In genomic region chr1:80846966-80847365, GRCh38 we compare ENCODE assay signal across 28 cellular contexts.
"Had no signal": no experiment of that assay in that cellular context is flagged by ENCODE, and none has a peak within 500 bp of the region (broad histone marks: within the 10 kb centered on the region; RNA-seq: fewer than 3 reads in every experiment).

No MANE protein-coding gene starts in this region.

- H3K27me3 Mint-ChIP-seq: dendritic cell treated with granulocyte-macrophage colony-stimulating factor and Interleukin-4, amounts not matched to agents 40 ng/mL and 50 ng/mL, for 4 days; naive thymus-derived CD4-positive, alpha-beta T cell; progenitor cell of endocrine pancreas had no signal

- H3K27me3 ChIP-seq: colonic mucosa, esophagus muscularis mucosa, neural progenitor cell, sigmoid colon, stomach, thyroid gland had no signal

- H3K27ac ChIP-seq: colonic mucosa, esophagus muscularis mucosa, lower lobe of right lung, neural progenitor cell, parathyroid adenoma, sigmoid colon, stomach, thyroid gland had no signal

- H3K36me3 Mint-ChIP-seq: naive thymus-derived CD4-positive, alpha-beta T cell; neural progenitor cell; stimulated activated effector memory CD8-positive, alpha-beta T cell treated with anti-CD3 and anti-CD28 coated beads, Interleukin-12 subunit alpha, Interleukin-12 subunit beta, amount 100 ng/mL, for 72 hours had no signal

- H3K27ac Mint-ChIP-seq: dendritic cell treated with granulocyte-macrophage colony-stimulating factor and Interleukin-4, amounts not matched to agents 40 ng/mL and 50 ng/mL, for 4 days; endodermal cell; immature natural killer cell; naive thymus-derived CD4-positive, alpha-beta T cell; nephron; neural progenitor cell; stimulated activated effector memory CD8-positive, alpha-beta T cell treated with anti-CD3 and anti-CD28 coated beads, Interleukin-12 subunit alpha, Interleukin-12 subunit beta, amount 100 ng/mL, for 72 hours had no signal

- H3K4me3 Mint-ChIP-seq: dendritic cell treated with granulocyte-macrophage colony-stimulating factor and Interleukin-4, amounts not matched to agents 40 ng/mL and 50 ng/mL, for 4 days; endodermal cell; immature natural killer cell; naive thymus-derived CD4-positive, alpha-beta T cell; nephron; neural progenitor cell; stimulated activated effector memory CD8-positive, alpha-beta T cell treated with anti-CD3 and anti-CD28 coated beads, Interleukin-12 subunit alpha, Interleukin-12 subunit beta, amount 100 ng/mL, for 72 hours had no signal

- H3K9me3 ChIP-seq: colonic mucosa, esophagus muscularis mucosa, lower lobe of right lung, thyroid gland had no signal

- H3K4me1 Mint-ChIP-seq: immature natural killer cell; naive thymus-derived CD4-positive, alpha-beta T cell; nephron; neural progenitor cell; stimulated activated effector memory CD8-positive, alpha-beta T cell treated with anti-CD3 and anti-CD28 coated beads, Interleukin-12 subunit alpha, Interleukin-12 subunit beta, amount 100 ng/mL, for 72 hours had no signal

- ATAC-seq: left ventricle myocardium superior; lower lobe of right lung; naive thymus-derived CD4-positive, alpha-beta T cell; right cardiac atrium; stimulated activated effector memory CD8-positive, alpha-beta T cell treated with anti-CD3 and anti-CD28 coated beads, Interleukin-12 subunit alpha, Interleukin-12 subunit beta, amount 100 ng/mL, for 72 hours had no signal

- DNase-seq: colonic mucosa; effector CD8-positive, alpha-beta T cell; endodermal cell; foreskin melanocyte; glutamatergic neuron; hypothalamus; immature natural killer cell; islet precursor cell; kidney glomerular epithelial cell; left ventricle myocardium superior; lower lobe of right lung; mesenchymal stem cell; midbrain; naive thymus-derived CD4-positive, alpha-beta T cell; right cardiac atrium; sigmoid colon; stimulated activated CD4-positive, alpha-beta T cell treated with anti-CD3 and anti-CD28 coated beads, Interleukin-2, amount 100 ng/mL, for 24 hours; stimulated activated CD4-positive, alpha-beta T cell treated with anti-CD3 and anti-CD28 coated beads, Interleukin-4, amount 100 ng/mL, for 24 hours; stimulated activated naive CD4-positive, alpha-beta T cell treated with Interleukin-2 at 50 U/mL for 16 hours; stomach; thyroid gland had no signal

- H3K4me1 ChIP-seq: colonic mucosa, esophagus muscularis mucosa, lower lobe of right lung, neural progenitor cell, parathyroid adenoma, sigmoid colon, stomach, thyroid gland had no signal

- H3K4me3 ChIP-seq: colonic mucosa, esophagus muscularis mucosa, lower lobe of right lung, neural progenitor cell, sigmoid colon, stomach, thyroid gland had no signal
